ENCODE assay signal across 23 cellular contexts in genomic region chr7:115526272-115526671, GRCh38.
"Had no signal": no experiment of that assay in that cellular context is flagged by ENCODE, and none has a peak within 500 bp of the region (broad histone marks: within the 10 kb centered on the region; RNA-seq: fewer than 3 reads in every experiment).

No MANE protein-coding gene starts in this region.

- H3K36me3 ChIP-seq: brain microvascular endothelial cell, colonic mucosa, gastroesophageal sphincter, heart left ventricle, left ventricle myocardium inferior, ovary, tibial nerve had no signal

- H3K27ac Mint-ChIP-seq: activated CD4-positive, alpha-beta T cell treated with anti-CD3 and anti-CD28 coated beads, Interleukin-2, amount 10 ng/mL, durations not matched to agents 24 days and 14 days; activated CD8-positive, alpha-beta T cell treated with anti-CD3 and anti-CD28 coated beads, Interleukin-2, amount 10 ng/mL, durations not matched to agents 7 days and 5 days; activated T-cell treated with anti-CD3 and anti-CD28 coated beads, Interleukin-2, amount 50 U/mL, for 24 hours; activated T-helper 2 cell treated with anti-CD3 and anti-CD28 coated beads, Interferon-gamma antibody, Interleukin-2, Interleukin-4, amounts not matched to agents 10 μg/mL and 5 μg/mL and 100 μg/mL, durations not matched to agents 14 hours and 24 hours and 36 hours; nephron progenitor cell; stimulated activated naive CD8-positive, alpha-beta T cell treated with anti-CD3 and anti-CD28 coated beads, Interleukin-15, Interleukin-2, amounts not matched to agents 100 ng/mL and 50 ng/mL, for 24 hours had no signal

- H3K4me1 Mint-ChIP-seq: activated CD4-positive, alpha-beta T cell treated with anti-CD3 and anti-CD28 coated beads, Interleukin-2, amount 10 ng/mL, durations not matched to agents 24 days and 14 days; nephron progenitor cell had no signal

- H3K4me3 Mint-ChIP-seq: activated CD4-positive, alpha-beta T cell treated with anti-CD3 and anti-CD28 coated beads, Interleukin-2, amount 10 ng/mL, durations not matched to agents 24 days and 14 days; activated CD8-positive, alpha-beta T cell treated with anti-CD3 and anti-CD28 coated beads, Interleukin-2, amount 10 ng/mL, durations not matched to agents 7 days and 5 days; activated T-cell treated with anti-CD3 and anti-CD28 coated beads, Interleukin-2, amount 50 U/mL, for 24 hours; nephron progenitor cell; stimulated activated naive CD8-positive, alpha-beta T cell treated with anti-CD3 and anti-CD28 coated beads, Interleukin-15, Interleukin-2, amounts not matched to agents 100 ng/mL and 50 ng/mL, for 24 hours had no signal

- H3K27ac ChIP-seq: brain microvascular endothelial cell, colonic mucosa, gastroesophageal sphincter, heart left ventricle, left ventricle myocardium inferior, ovary, psoas muscle, tibial nerve had no signal

- H3K27me3 ChIP-seq: brain microvascular endothelial cell, colonic mucosa, gastroesophageal sphincter, heart left ventricle, ovary, tibial nerve had no signal

- H3K9me3 ChIP-seq: colonic mucosa, psoas muscle had no signal

- ATAC-seq: activated CD8-positive, alpha-beta T cell treated with anti-CD3 and anti-CD28 coated beads, Interleukin-2, amount 10 ng/mL, durations not matched to agents 7 days and 5 days; esophagus mucosa; gastroesophageal sphincter; heart left ventricle; psoas muscle; right cardiac atrium had no signal

- H3K4me3 ChIP-seq: colonic mucosa, gastroesophageal sphincter, heart left ventricle, left ventricle myocardium inferior, ovary, psoas muscle, tibial nerve had no signal

- H3K4me1 ChIP-seq: colonic mucosa, gastroesophageal sphincter, heart left ventricle, left ventricle myocardium inferior, psoas muscle, tibial nerve had no signal

- H3K27me3 Mint-ChIP-seq: activated CD4-positive, alpha-beta T cell treated with anti-CD3 and anti-CD28 coated beads, Interleukin-2, amount 10 ng/mL, durations not matched to agents 24 days and 14 days; stimulated activated naive CD8-positive, alpha-beta T cell treated with anti-CD3 and anti-CD28 coated beads, Interleukin-15, Interleukin-2, amounts not matched to agents 100 ng/mL and 50 ng/mL, for 24 hours had no signal

- DNase-seq: activated CD4-positive, alpha-beta T cell treated with anti-CD3 and anti-CD28 coated beads, Interleukin-2, amount 10 ng/mL, durations not matched to agents 24 days and 14 days; activated CD8-positive, alpha-beta T cell treated with anti-CD3 and anti-CD28 coated beads, Interleukin-2, amount 10 ng/mL, durations not matched to agents 7 days and 5 days; activated naive CD4-positive, alpha-beta T cell treated with Interleukin-2 at 50 U/mL for 16 hours; activated T-cell treated with anti-CD3 and anti-CD28 coated beads, Interleukin-2, amount 50 U/mL, for 24 hours; anterior cingulate cortex; brain microvascular endothelial cell; central memory CD4-positive, alpha-beta T cell; colonic mucosa; heart left ventricle; left ventricle myocardium inferior; mammary epithelial cell; nephron progenitor cell; ovary; psoas muscle; right cardiac atrium; stimulated activated CD4-positive, alpha-beta T cell treated with anti-CD3 and anti-CD28 coated beads, Interleukin-15, amount 100 ng/mL, for 24 hours; stimulated activated CD4-positive, alpha-beta T cell treated with anti-CD3 and anti-CD28 coated beads, Interleukin-2, amount 100 ng/mL, for 48 hours; T1000 had no signal

- H3K9me3 Mint-ChIP-seq: activated CD4-positive, alpha-beta T cell treated with anti-CD3 and anti-CD28 coated beads, Interleukin-2, amount 10 ng/mL, durations not matched to agents 24 days and 14 days; activated T-helper 2 cell treated with anti-CD3 and anti-CD28 coated beads, Interferon-gamma antibody, Interleukin-2, Interleukin-4, amounts not matched to agents 10 μg/mL and 5 μg/mL and 100 μg/mL, durations not matched to agents 14 hours and 24 hours and 36 hours had no signal
